ENCODE assay signal across 33 cellular contexts in genomic region chr7:106802589-106802988, GRCh38.
"Had no signal": no experiment of that assay in that cellular context is flagged by ENCODE, and none has a peak within 500 bp of the region (broad histone marks: within the 10 kb centered on the region; RNA-seq: fewer than 3 reads in every experiment).

No MANE protein-coding gene starts in this region.

- H3K27ac ChIP-seq: adrenal gland, ascending aorta, body of pancreas, brain microvascular endothelial cell, breast epithelium, cardiac muscle cell had no signal

- DNase-seq: activated effector memory CD4-positive, alpha-beta T cell treated with anti-CD3 and anti-CD28 coated beads, Interleukin-2, amount 50 U/mL, for 16 hours; activated effector memory CD4-positive, alpha-beta T cell treated with Interleukin-2 at 50 U/mL for 16 hours; activated gamma-delta T cell; activated gamma-delta T cell treated with Interleukin-2 at 50 U/mL for 16 hours; activated naive CD4-positive, alpha-beta T cell; activated naive CD4-positive, alpha-beta T cell treated with anti-CD3 and anti-CD28 coated beads for 36 hours; activated naive CD4-positive, alpha-beta T cell treated with anti-CD3 and anti-CD28 coated beads, Interleukin-2, amount 10 ng/mL, durations not matched to agents 7 days and 5 days; activated naive CD4-positive, alpha-beta T cell treated with anti-CD3 and anti-CD28 coated beads, Interleukin-2, amount 50 U/mL, for 16 hours; activated naive CD4-positive, alpha-beta T cell treated with Interleukin-2 at 50 U/mL for 16 hours; activated naive CD8-positive, alpha-beta T cell treated with anti-CD3 and anti-CD28 coated beads for 36 hours; activated naive CD8-positive, alpha-beta T cell treated with anti-CD3 and anti-CD28 coated beads, Interleukin-2, amount 10 ng/mL, durations not matched to agents 7 days and 5 days; activated naive CD8-positive, alpha-beta T cell treated with anti-CD3 and anti-CD28 coated beads, Interleukin-2, amount 50 U/mL, for 24 hours; activated T-cell treated with anti-CD3 and anti-CD28 coated beads, Interleukin-2, amount 50 U/mL, for 24 hours; activated T-cell treated with anti-CD3 and anti-CD28 coated beads, Interleukin-2, amount 50 U/mL, for 4 hours; activated T-cell treated with anti-CD3 and anti-CD28 coated beads, Interleukin-2, amount 50 U/mL, for 48 hours; activated T-cell treated with anti-CD3 and anti-CD28 coated beads, Interleukin-2, amount 50 U/mL, for 72 hours; adrenal gland; amniotic stem cell; amygdala; anterior cingulate cortex; aorta; body of pancreas; brain microvascular endothelial cell; caudate nucleus; central memory CD4-positive, alpha-beta T cell; cerebellar nuclear complex had no signal

- H3K4me1 ChIP-seq: adrenal gland, ascending aorta, body of pancreas, breast epithelium had no signal

- FAIRE-seq: astrocyte, bronchial epithelial cell had no signal

- H3K9me3 ChIP-seq: adrenal gland, ascending aorta, body of pancreas had no signal

- H3K36me3 ChIP-seq: adrenal gland, ascending aorta, brain microvascular endothelial cell, breast epithelium, cardiac muscle cell had no signal

- ATAC-seq: activated naive CD4-positive, alpha-beta T cell treated with anti-CD3 and anti-CD28 coated beads, Interleukin-2, amount 50 U/mL, for 72 hours; activated naive CD8-positive, alpha-beta T cell treated with anti-CD3 and anti-CD28 coated beads, Interleukin-2, amount 50 U/mL, for 24 hours; activated T-cell treated with anti-CD3 and anti-CD28 coated beads, Interleukin-2, amount 50 U/mL, for 4 hours; activated T-cell treated with anti-CD3 and anti-CD28 coated beads, Interleukin-2, amount 50 U/mL, for 72 hours; activated T-helper 17 cell treated with anti-CD3 and anti-CD28 coated beads, Interleukin-2, amount 50 U/mL, for 72 hours; body of pancreas had no signal

- H3K27me3 ChIP-seq: adrenal gland, ascending aorta, body of pancreas, breast epithelium, cardiac muscle cell had no signal

- H3K4me3 ChIP-seq: adrenal gland, ascending aorta, body of pancreas, breast epithelium, cardiac muscle cell had no signal
